8 cellular contexts compared by ENCODE assay signal in the genomic region with DNA sequence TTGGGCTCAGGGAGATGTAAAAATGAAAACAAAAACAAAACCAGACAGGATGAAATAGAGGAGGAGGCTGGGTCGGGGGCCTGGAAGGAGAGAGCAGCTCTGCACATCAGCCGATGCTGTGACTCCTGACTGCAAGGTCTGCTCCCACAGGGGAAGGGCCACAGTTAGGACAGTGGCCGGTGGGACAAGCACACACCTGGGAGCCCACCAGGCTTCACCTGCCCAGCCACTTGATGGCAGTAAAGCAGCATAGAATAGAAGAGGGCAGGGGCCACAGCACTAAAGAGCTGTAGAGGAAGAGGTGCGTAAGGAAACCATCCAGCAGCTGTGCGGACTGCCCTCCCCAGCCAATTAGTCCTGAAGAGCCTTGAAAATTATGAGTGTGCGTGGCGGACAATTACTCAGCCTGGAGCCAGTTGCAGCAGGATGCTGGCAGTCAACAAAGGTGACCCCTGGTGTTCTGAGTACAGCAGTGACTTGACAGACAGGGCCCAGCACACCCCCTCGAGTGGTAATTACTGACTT. TPM values are rescaled to one million over a fixed set of nuclear protein-coding genes. Genes with fewer than 3 reads are reported as not detected.
A peak's percentile ranks its signal among the peaks of the same experiment; 100 is the strongest.
DNase-seq lines count a peak whose midpoint lies in the region; ATAC-seq and TF ChIP-seq lines count a peak whose summit lies in the region.

No MANE protein-coding gene starts in this region.

- H3K4me1 ChIP-seq in adrenal gland (replicated peaks in 1 of 2) (peaks cover 0 to 4% of the 10 kb centered on the region in 2 donors), mesenchymal stem cell (ENCODE audit: control insufficient read depth, insufficient read depth, low read depth, low read length) (peaks cover 22% of the 10 kb centered on the region), tibial nerve (peaks cover 0 to 30% (median 7%) of the 10 kb centered on the region in 4 donors), upper lobe of left lung (peaks cover 4 to 9% (median 6%) of the 10 kb centered on the region in 4 donors)

- no peaks in the 10 kb centered on the region for H3K79me1 ChIP-seq in mesenchymal stem cell (replicated peaks; ENCODE audit: low read length, poor library complexity, severe bottlenecking)

- H2BK120ac ChIP-seq in mesenchymal stem cell (ENCODE audit: low read depth, low read length), result no peak overlapping the region

- ATAC-seq in upper lobe of left lung (ENCODE audit: low FRiP score in 2 of 2) (no peak), HG02938 (IDR thresholded peaks at IDR 0.05; ENCODE audit: unreplicated experiment) (no peak)

- TF ChIP-seq POLR2A in adrenal gland (IDR thresholded peaks at IDR 0.05) (no peak), tibial nerve (IDR thresholded peaks at IDR 0.05) (no peak), upper lobe of left lung (IDR thresholded peaks at IDR 0.05) (no peak)

- DNase-seq in DMS79 treated with DMSO at 0.1 percent for 48 hours (lab: John Stamatoyannopoulos, UW), result peak; percentile 42
- DNase-seq in NCI-H1092 (lab: John Stamatoyannopoulos, UW), result peak; percentile 55
- DNase-seq in adrenal gland, result peak in 6 of 7 donors; percentile 15 to 52 (median 30)
- peak; percentile 32 for DNase-seq in mesenchymal stem cell
- DNase-seq in tibial nerve (ENCODE audit: low spot score in 2 of 2), result no peak
- no peak for DNase-seq in upper lobe of left lung
- no peak for DNase-seq in putamen (ENCODE audit: low spot score)

- H2AFZ ChIP-seq in mesenchymal stem cell (ENCODE audit: low read depth, low read length), result no peak overlapping the region

- H3K4me3 ChIP-seq in adrenal gland, result no peak overlapping the region
- no peak overlapping the region for H3K4me3 ChIP-seq in mesenchymal stem cell (ENCODE audit: insufficient read depth in 1 of 2, low read depth in 1 of 2, low read length in 2 of 2)
- H3K4me3 ChIP-seq in tibial nerve, result no peak overlapping the region
- H3K4me3 ChIP-seq in upper lobe of left lung, result no peak overlapping the region

- H3K27ac ChIP-seq in adrenal gland (no peak overlapping the region), mesenchymal stem cell (ENCODE audit: low read length, poor library complexity, severe bottlenecking) (no peak overlapping the region), tibial nerve (no peak overlapping the region), upper lobe of left lung (no peak overlapping the region)

- H3K36me3 ChIP-seq in adrenal gland (replicated peaks in 1 of 2) (no peaks in the 10 kb centered on the region), mesenchymal stem cell (ENCODE audit: control insufficient read depth in 1 of 2, insufficient read depth in 2 of 2, low read depth in 1 of 2, low read length in 2 of 2) (no peaks in the 10 kb centered on the region), tibial nerve (no peaks in the 10 kb centered on the region), upper lobe of left lung (no peaks in the 10 kb centered on the region)

- TF ChIP-seq EP300 in tibial nerve (IDR thresholded peaks at IDR 0.05), result no peak
- TF ChIP-seq EP300 in upper lobe of left lung (IDR thresholded peaks at IDR 0.05), result no peak

- H3K9me3 ChIP-seq in adrenal gland (replicated peaks in 1 of 3) (no peaks in the 10 kb centered on the region), mesenchymal stem cell (ENCODE audit: control insufficient read depth, low read length) (no peaks in the 10 kb centered on the region), tibial nerve (no peaks in the 10 kb centered on the region), upper lobe of left lung (no peaks in the 10 kb centered on the region)

- H3K27me3 ChIP-seq in adrenal gland (no peaks in the 10 kb centered on the region), mesenchymal stem cell (ENCODE audit: control insufficient read depth in 1 of 2, insufficient read depth in 1 of 2, low read length in 2 of 2) (peaks cover 13 to 48% of the 10 kb centered on the region in 2 experiments), tibial nerve (no peaks in the 10 kb centered on the region), upper lobe of left lung (no peaks in the 10 kb centered on the region)

- intact Hi-C loops in adrenal gland (cut with DNase I), result no loop called here

- H2AK5ac ChIP-seq in mesenchymal stem cell (ENCODE audit: low read length, severe bottlenecking), result no peak overlapping the region

- H3K23ac ChIP-seq in mesenchymal stem cell (ENCODE audit: low read length in 2 of 2), result no peak overlapping the region

- H3K4ac ChIP-seq in mesenchymal stem cell (ENCODE audit: low read depth in 1 of 2, low read length in 2 of 2), result peak overlapping the region in 1 of 2 experiments; percentile 16

- no peak overlapping the region for H3K14ac ChIP-seq in mesenchymal stem cell (ENCODE audit: low read length in 2 of 2)

- H2BK15ac ChIP-seq in mesenchymal stem cell (ENCODE audit: low read depth, poor library complexity, severe bottlenecking), result peak overlapping the region; percentile 71

- no peak overlapping the region for H2BK5ac ChIP-seq in mesenchymal stem cell (ENCODE audit: low read depth, low read length, poor library complexity, severe bottlenecking)

- no peak overlapping the region for H3K9ac ChIP-seq in mesenchymal stem cell (ENCODE audit: low read length)

- WGBS in adrenal gland, 4 donors, result 41 to 47% (median 46%) methylated on average over 7 to 8 of the region's 8 CpGs
- 40% methylated on average over 8 of the region's 8 CpGs for WGBS in mesenchymal stem cell
- 67 to 73% methylated on average over 8 of the region's 8 CpGs for WGBS in tibial nerve, 2 donors
- WGBS in upper lobe of left lung, 2 donors, result 42 to 50% methylated on average over 8 of the region's 8 CpGs

- peak overlapping the region in 1 of 2 experiments; percentile 31 for H2BK12ac ChIP-seq in mesenchymal stem cell (ENCODE audit: low read length in 2 of 2)

- H3K18ac ChIP-seq in mesenchymal stem cell (ENCODE audit: low read depth in 1 of 2, low read length in 2 of 2), result peak overlapping the region in 1 of 2 experiments; percentile 69

- TF ChIP-seq CTCF in adrenal gland (IDR thresholded peaks at IDR 0.05) (peak in 2 of 6 experiments; percentile 6 to 11), tibial nerve (IDR thresholded peaks at IDR 0.05) (no peak), upper lobe of left lung (IDR thresholded peaks at IDR 0.05) (peak in 1 of 6 experiments; percentile 12)

- no peak overlapping the region for H4K8ac ChIP-seq in mesenchymal stem cell (ENCODE audit: low read length)

- no peak overlapping the region for H4K91ac ChIP-seq in mesenchymal stem cell (ENCODE audit: low read length)

- H3K4me2 ChIP-seq in mesenchymal stem cell (ENCODE audit: low read length, poor library complexity, severe bottlenecking), result no peak overlapping the region

RNA-seq across cellular contexts. Expression of a gene that starts 29.8 kb away (rescaled TPM):
- 10 to 100 TPM in 4 of 8 donors, 1 to 10 TPM in 4; 2.6 to 15.6 (median 10.1) TPM for total RNA-seq in adrenal gland
- 10 to 100 TPM in 2 of 3 donors, 1 to 10 TPM in 1; 1.5 to 48.3 (median 36.8) TPM for polyA plus RNA-seq in adrenal gland
- polyA plus RNA-seq in mesenchymal stem cell (2013, experiment 1 of 2), result 0.55 TPM
- polyA plus RNA-seq in mesenchymal stem cell (2013, experiment 2 of 2), result 0.40 TPM
- 10 to 100 TPM; 13.0 to 20.1 (median 16.4) TPM for total RNA-seq in tibial nerve
- 100 to 1,000 TPM in 2 of 6 donors, 10 to 100 TPM in 4; 54.2 to 299 (median 66.9) TPM for total RNA-seq in upper lobe of left lung

RNA-seq across cellular contexts. Expression of a gene that starts 37.5 kb away (rescaled TPM):
- total RNA-seq in adrenal gland (1 to 10 TPM in 5 of 8 donors, under 1 TPM in 3; 0.30 to 2.6 (median 1.2) TPM), tibial nerve (under 1 TPM in 1 of 4 donors, not detected in 3; 0.21 TPM), upper lobe of left lung (1 to 10 TPM in 3 of 6 donors, under 1 TPM in 2, not detected in 1; 0.49 to 2.1 (median 1.2) TPM)
- 10 to 100 TPM in 1 of 3 donors, 1 to 10 TPM in 2; 4.1 to 21.4 (median 5.4) TPM for polyA plus RNA-seq in adrenal gland
- polyA plus RNA-seq in mesenchymal stem cell (2013, experiment 1 of 2), result not detected
- 0.03 TPM for polyA plus RNA-seq in mesenchymal stem cell (2013, experiment 2 of 2)

RNA-seq across cellular contexts. Expression of a gene that starts 51.3 kb away (rescaled TPM):
- total RNA-seq in adrenal gland (under 1 TPM in 1 of 8 donors, not detected in 7; 0.25 TPM), tibial nerve (under 1 TPM in 1 of 4 donors, not detected in 3; 0.22 TPM), upper lobe of left lung (not detected)
- polyA plus RNA-seq in adrenal gland, result not detected
- not detected for polyA plus RNA-seq in mesenchymal stem cell (2013, experiment 1 of 2)
- not detected for polyA plus RNA-seq in mesenchymal stem cell (2013, experiment 2 of 2)

RNA-seq across cellular contexts. Expression of a gene that starts 54.0 kb away (rescaled TPM):
- under 1 TPM in 4 of 8 donors, not detected in 4; 0.07 to 0.30 (median 0.12) TPM for total RNA-seq in adrenal gland
- 1 to 10 TPM in 1 of 3 donors, under 1 TPM in 2; 0.20 to 1.9 (median 0.61) TPM for polyA plus RNA-seq in adrenal gland
- not detected for polyA plus RNA-seq in mesenchymal stem cell (2013, experiment 1 of 2)
- not detected for polyA plus RNA-seq in mesenchymal stem cell (2013, experiment 2 of 2)
- total RNA-seq in tibial nerve, result under 1 TPM in 2 of 4 donors, not detected in 2; 0.22 to 0.42 TPM
- total RNA-seq in upper lobe of left lung, result 1 to 10 TPM in 1 of 6 donors, under 1 TPM in 5; 0.10 to 4.2 (median 0.40) TPM

Comparison
In these comparisons a context has a peak if more than half of its experiments do, and no peak if none do; other contexts are left out.
1. DNase-seq: peak in DMS79 treated with DMSO at 0.1 percent for 48 hours (single experiment), NCI-H1092 (single experiment), adrenal gland (6 of 7) and mesenchymal stem cell (single experiment); none in tibial nerve (0 of 2), upper lobe of left lung (0 of 2) and putamen (single experiment).